8 cellular contexts compared by ENCODE assay signal in the genomic region with DNA sequence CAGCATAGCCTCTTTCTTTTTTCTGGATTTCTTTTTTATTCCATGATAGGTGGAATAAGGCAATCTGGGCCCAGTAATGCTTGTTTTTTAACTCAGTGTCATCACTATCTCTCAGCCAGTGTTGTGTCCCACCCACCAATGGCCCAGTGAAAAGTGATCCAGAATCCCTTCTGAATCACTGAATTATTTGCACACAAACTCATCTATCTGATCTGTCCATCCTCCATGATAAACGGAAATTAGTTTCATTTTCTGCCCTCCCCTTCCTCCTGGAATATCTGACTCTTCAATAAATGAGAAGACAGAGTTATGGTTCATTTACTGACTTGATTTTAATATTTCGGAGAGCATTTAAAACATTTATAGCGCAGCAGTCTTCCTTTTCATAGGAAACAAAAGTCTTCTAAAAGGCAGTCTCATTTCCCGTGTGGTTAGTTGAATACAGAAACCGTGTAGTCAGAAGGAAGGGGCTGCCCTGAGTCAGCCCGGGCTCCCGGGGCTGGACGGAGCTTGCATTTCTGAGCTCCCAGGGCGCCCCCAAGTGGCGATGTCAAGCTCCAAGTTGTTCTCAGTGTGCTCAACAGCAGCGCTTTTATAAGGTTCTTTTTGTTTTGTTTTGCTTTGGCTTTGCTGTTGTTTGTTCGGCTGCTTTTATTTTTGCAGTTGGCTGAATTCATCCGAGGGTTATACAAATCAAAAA. TPM values are rescaled to one million over a fixed set of nuclear protein-coding genes. Genes with fewer than 3 reads are reported as not detected.
A peak's percentile ranks its signal among the peaks of the same experiment; 100 is the strongest.
DNase-seq lines count a peak whose midpoint lies in the region; ATAC-seq, FAIRE-seq and TF ChIP-seq lines count a peak whose summit lies in the region.
"Not testable (repeated sequence)": the region's sequence is repeated elsewhere in the genome, so short reads cannot be mapped to it uniquely, and the experiment has no call there.

No MANE protein-coding gene starts in this region.

- H3K4me3 Mint-ChIP-seq in CD4-positive, CD25-positive, alpha-beta regulatory T cell; GM23338; activated naive CD4-positive, alpha-beta T cell treated with anti-CD3 and anti-CD28 coated beads, Interleukin-2, amount 10 ng/mL, durations not matched to agents 7 days and 5 days: not testable (repeated sequence)

- not testable (repeated sequence) for H3K9me3 ChIP-seq in CD4-positive, CD25-positive, alpha-beta regulatory T cell (ENCODE audit: control insufficient read depth in 2 of 2, low read length in 2 of 2)

- not testable (repeated sequence) for DNase-seq in CD4-positive, CD25-positive, alpha-beta regulatory T cell; GM23338 (ENCODE audit: low spot score)
- DNase-seq in activated naive CD4-positive, alpha-beta T cell treated with anti-CD3 and anti-CD28 coated beads, Interleukin-2, amount 10 ng/mL, durations not matched to agents 7 days and 5 days = peak; percentile 55
- DNase-seq in stimulated activated CD4-positive, alpha-beta T cell treated with anti-CD3 and anti-CD28 coated beads, Interleukin-1b, Interleukin-23, amount 100 ng/mL, for 48 hours = peak; percentile 19

- not testable (repeated sequence) for H3K27ac ChIP-seq in CD4-positive, CD25-positive, alpha-beta regulatory T cell (ENCODE audit: insufficient read depth, low read length, poor library complexity, severe bottlenecking); GM23338 (ENCODE audit: low read depth)

- not testable (repeated sequence) for H3K27me3 ChIP-seq in CD4-positive, CD25-positive, alpha-beta regulatory T cell (ENCODE audit: control insufficient read depth, insufficient read depth, low read length); GM23338 (ENCODE audit: insufficient read depth)

- not testable (repeated sequence) for H3F3A ChIP-seq in GM23338 (replicated peaks; ENCODE audit: low read depth)

- CTCF ChIA-PET in activated naive CD4-positive, alpha-beta T cell treated with anti-CD3 and anti-CD28 coated beads, Interleukin-2, amount 10 ng/mL, durations not matched to agents 7 days and 5 days (lab: Charles Lee) = not testable (repeated sequence)

- not testable (repeated sequence) for H3K27me3 Mint-ChIP-seq in CD4-positive, CD25-positive, alpha-beta regulatory T cell; GM23338 (ENCODE audit: insufficient read depth, low read depth, poor library complexity); activated naive CD4-positive, alpha-beta T cell treated with anti-CD3 and anti-CD28 coated beads, Interleukin-2, amount 10 ng/mL, durations not matched to agents 7 days and 5 days

- H3K27ac Mint-ChIP-seq in CD4-positive, CD25-positive, alpha-beta regulatory T cell; GM23338; activated naive CD4-positive, alpha-beta T cell treated with anti-CD3 and anti-CD28 coated beads, Interleukin-2, amount 10 ng/mL, durations not matched to agents 7 days and 5 days: not testable (repeated sequence)

- peak; percentile 98 for FAIRE-seq in islet of Langerhans (lab: Jason Lieb, UNC)

- not testable (repeated sequence) for H3K36me3 Mint-ChIP-seq in CD4-positive, CD25-positive, alpha-beta regulatory T cell; GM23338 (ENCODE audit: low read depth); activated naive CD4-positive, alpha-beta T cell treated with anti-CD3 and anti-CD28 coated beads, Interleukin-2, amount 10 ng/mL, durations not matched to agents 7 days and 5 days

- not testable (repeated sequence) for H3K36me3 ChIP-seq in CD4-positive, CD25-positive, alpha-beta regulatory T cell (ENCODE audit: control insufficient read depth, insufficient read depth, low read length); GM23338 (ENCODE audit: insufficient read depth)

- H2AFZ ChIP-seq in GM23338 = not testable (repeated sequence)

- not testable (repeated sequence) for H3K9me2 ChIP-seq in GM23338 (ENCODE audit: insufficient read depth)

- not testable (repeated sequence) for H3K4me2 ChIP-seq in GM23338

- peak in 1 of 2 experiments; percentile 14; a peak in 1 of 4 replicates for TF ChIP-seq CTCF in GM23338 (conservative IDR thresholded peaks at IDR 0.05; ENCODE audit: low read depth in 2 of 2)

- not testable (repeated sequence) for H3K9me3 Mint-ChIP-seq in CD4-positive, CD25-positive, alpha-beta regulatory T cell; GM23338; activated naive CD4-positive, alpha-beta T cell treated with anti-CD3 and anti-CD28 coated beads, Interleukin-2, amount 10 ng/mL, durations not matched to agents 7 days and 5 days

- peak; percentile 79 to 91 for ATAC-seq in CD4-positive, CD25-positive, alpha-beta regulatory T cell (ENCODE audit: low read depth in 2 of 2)
- ATAC-seq in GM19023 (IDR thresholded peaks at IDR 0.05; ENCODE audit: unreplicated experiment) (peak; percentile 86), GM23338 (peak; percentile 99), HG03159 (IDR thresholded peaks at IDR 0.05; ENCODE audit: unreplicated experiment) (peak; percentile 89), SK-N-SH treated with all-trans-retinoic acid at 6 μM for 48 hours (peak; percentile 85; the same call in 2 of the 3 replicates)

- H4K20me1 ChIP-seq in GM23338 (replicated peaks; ENCODE audit: insufficient read depth) = not testable (repeated sequence)

- H3K4me3 ChIP-seq in CD4-positive, CD25-positive, alpha-beta regulatory T cell (ENCODE audit: low read depth, low read length); GM23338: not testable (repeated sequence)

- not testable (repeated sequence) for H3K79me2 ChIP-seq in GM23338 (replicated peaks; ENCODE audit: insufficient read depth)

- not testable (repeated sequence) for H3K4me1 ChIP-seq in CD4-positive, CD25-positive, alpha-beta regulatory T cell (ENCODE audit: control insufficient read depth, insufficient read depth, low read length, poor library complexity, severe bottlenecking); GM23338 (ENCODE audit: insufficient read depth)

- H3K4me1 Mint-ChIP-seq in CD4-positive, CD25-positive, alpha-beta regulatory T cell; GM23338; activated naive CD4-positive, alpha-beta T cell treated with anti-CD3 and anti-CD28 coated beads, Interleukin-2, amount 10 ng/mL, durations not matched to agents 7 days and 5 days: not testable (repeated sequence)

RNA-seq across cellular contexts. Expression of a gene that starts 12.6 kb away (rescaled TPM):
- not detected for total RNA-seq in CD4-positive, CD25-positive, alpha-beta regulatory T cell
- polyA plus RNA-seq in CD4-positive, CD25-positive, alpha-beta regulatory T cell = not detected
- total RNA-seq in GM23338 (2014; rRNA removed; shearing (Covaris generic)) = not detected in 2 replicates
- polyA plus RNA-seq in GM23338 (2016; fragmentation: Nextera tagmentation; extraction: Ambion mirVana) = not detected in 2 replicates
